8 cellular contexts compared by ENCODE assay signal in genomic region chr3:22117751-22118346, GRCh38.
DNase-seq lines count a peak whose midpoint lies in the region; ATAC-seq and TF ChIP-seq lines count a peak whose summit lies in the region.

No MANE protein-coding gene starts in this region.

- no peak for ATAC-seq in heart left ventricle
- no peak for ATAC-seq in Right ventricle myocardium inferior
- ATAC-seq in GM18519 (IDR thresholded peaks at IDR 0.05; ENCODE audit: low FRiP score, unreplicated experiment) = no peak
- no peak for ATAC-seq in HG02588 (IDR thresholded peaks at IDR 0.05; ENCODE audit: unreplicated experiment)

- intact Hi-C loops in heart left ventricle (cut with DNase I) = loop anchor here in 8 of 10 donors (5.0 to 10.0 kb wide), 8 partner anchors 363 to 1893 kb away; partner anchors contain the start of gene ZNF385D (in 7 of the 8)
- intact Hi-C loops in Right ventricle myocardium inferior (cut with DNase I) = loop anchor here (5.0 kb wide), 1 partner anchor 366 kb away; the partner anchor contains the start of gene ZNF385D

- no peaks in the 10 kb centered on the region for H3K4me1 ChIP-seq in heart left ventricle
- H3K4me1 ChIP-seq in OCI-LY1 (ENCODE audit: insufficient read depth, low read length, severe bottlenecking) = no peaks in the 10 kb centered on the region

- H3K4me3 ChIP-seq in heart left ventricle (no peak overlapping the region), OCI-LY1 (ENCODE audit: low read depth, low read length, poor library complexity, severe bottlenecking) (no peak overlapping the region)

- TF ChIP-seq CTCF in heart left ventricle (IDR thresholded peaks at IDR 0.05) (peak; percentile 52 to 80 (median 66)), OCI-LY1 (IDR thresholded peaks at IDR 0.05; ENCODE audit: low read length) (peak; percentile 54; the same call in 1 of the 2 replicates)

- no peak overlapping the region for H2AFZ ChIP-seq in OCI-LY1 (ENCODE audit: low read length)

- H3K36me3 ChIP-seq in heart left ventricle (no peaks in the 10 kb centered on the region), OCI-LY1 (ENCODE audit: insufficient read depth, low read length) (no peaks in the 10 kb centered on the region)

- no peak overlapping the region for H3K9ac ChIP-seq in OCI-LY1 (ENCODE audit: low read length)

- H3K9me3 ChIP-seq in heart left ventricle (no peaks in the 10 kb centered on the region), OCI-LY1 (ENCODE audit: low read length) (no peaks in the 10 kb centered on the region)

- H3K9me2 ChIP-seq in OCI-LY1 (ENCODE audit: low read depth, low read length) = no peaks in the 10 kb centered on the region

- H4K20me1 ChIP-seq in OCI-LY1 (ENCODE audit: insufficient read depth, low read length) = no peaks in the 10 kb centered on the region

- TF ChIP-seq POLR2A in heart left ventricle (IDR thresholded peaks at IDR 0.05) = no peak
- no peak for TF ChIP-seq POLR2A in erythroblast (IDR thresholded peaks at IDR 0.05; ENCODE audit: low read length)

- no peaks in the 10 kb centered on the region for H3K79me2 ChIP-seq in OCI-LY1 (ENCODE audit: insufficient read depth, low read length)

- H3F3A ChIP-seq in OCI-LY1 (ENCODE audit: insufficient read depth, low read length) = no peaks in the 10 kb centered on the region

- no peaks in the 10 kb centered on the region for H3K27me3 ChIP-seq in heart left ventricle
- H3K27me3 ChIP-seq in OCI-LY1 (ENCODE audit: insufficient read depth, low read length) = no peaks in the 10 kb centered on the region

- H3K27ac ChIP-seq in heart left ventricle (no peak overlapping the region), OCI-LY1 (ENCODE audit: low read depth, low read length, poor library complexity, severe bottlenecking) (no peak overlapping the region)

- DNase-seq in heart left ventricle = no peak
- DNase-seq in Right ventricle myocardium inferior (ENCODE audit: missing footprints) = no peak
- DNase-seq in erythroblast (lab: John Stamatoyannopoulos, UW) = peak; percentile 38 to 56
- peak; percentile 66 for DNase-seq in renal cortical epithelial cell (ENCODE audit: low read depth)
- DNase-seq in occipital lobe (lab: John Stamatoyannopoulos, UW) = no peak

- WGBS in heart left ventricle, 4 donors = 24 to 27% (median 25%) methylated on average over 5 of the region's 5 CpGs

- H3K4me2 ChIP-seq in OCI-LY1 (ENCODE audit: low read length) = no peak overlapping the region

Comparison
In these comparisons a context has a peak if more than half of its experiments do, and no peak if none do; other contexts are left out.
1. DNase-seq: peak in erythroblast (2 of 2) and renal cortical epithelial cell (single experiment); none in heart left ventricle (0 of 5), Right ventricle myocardium inferior (single experiment) and occipital lobe (single experiment).